In genomic region chr2:121902171-121902591, GRCh38 we compare ENCODE assay signal across 11 cellular contexts.
DNase-seq lines count a peak whose midpoint lies in the region; ATAC-seq, FAIRE-seq and TF ChIP-seq lines count a peak whose summit lies in the region.
"Had no signal": no experiment of that assay in that cellular context is flagged by ENCODE, and none has a peak within 500 bp of the region (broad histone marks: within the 10 kb centered on the region; RNA-seq: fewer than 3 reads in every experiment).

No MANE protein-coding gene starts in this region.

- ATAC-seq in IMR-90 (ENCODE audit: low read depth) (no peak; the same call in 1 of the 2 replicates), pancreas (peak in 3 of 4 donors; percentile 8 to 26 (median 19)), GM21723 (IDR thresholded peaks at IDR 0.05; ENCODE audit: unreplicated experiment) (no peak)

- no peaks in the 10 kb centered on the region for H3K36me3 Mint-ChIP-seq in T-helper 1 cell treated with Interleukin-12 subunit alpha and Interleukin-12 subunit beta and Interleukin-4 antibody, amounts not matched to agents 30 μg/mL and 1 μg/mL, for 36 hours (ENCODE audit: low read depth)
- no peaks in the 10 kb centered on the region for H3K36me3 Mint-ChIP-seq in osteocyte (ENCODE audit: unreplicated experiment)

- H2BK120ac ChIP-seq in IMR-90 (ENCODE audit: low read depth, low read length) = no peak overlapping the region

- H4K5ac ChIP-seq in IMR-90 (ENCODE audit: low read depth, low read length) = no peak overlapping the region

- CTCF ChIA-PET in IMR-90 (lab: Yijun Ruan, JAX) = interaction anchor here (0.5 kb wide), 1 partner anchor 11 kb away, joined by 3 read pairs; no protein-coding TSS in a partner anchor

- no peak overlapping the region for H3K27ac Mint-ChIP-seq in T-helper 1 cell treated with Interleukin-12 subunit alpha and Interleukin-12 subunit beta and Interleukin-4 antibody, amounts not matched to agents 30 μg/mL and 1 μg/mL, for 36 hours
- no peak overlapping the region for H3K27ac Mint-ChIP-seq in osteocyte (ENCODE audit: unreplicated experiment)

- H4K8ac ChIP-seq in IMR-90 (ENCODE audit: low read depth in 2 of 2, low read length in 2 of 2) = no peak overlapping the region

- no peak overlapping the region for H3K18ac ChIP-seq in IMR-90 (ENCODE audit: low read depth, low read length)

- BruUV-seq in IMR-90 (replicated peaks; lab: Mats Ljungman, UMichigan) = no TSS peak

- H3K9me3 ChIP-seq in IMR-90 (ENCODE audit: control insufficient read depth, insufficient read depth, low read length) = no peaks in the 10 kb centered on the region
- H3K9me3 ChIP-seq in pancreas = no peaks in the 10 kb centered on the region
- H3K9me3 ChIP-seq: A549 had no signal

- H3K36me3 ChIP-seq in IMR-90 (ENCODE audit: control insufficient read depth, insufficient read depth, low read length) = no peaks in the 10 kb centered on the region
- H3K36me3 ChIP-seq in pancreas = no peaks in the 10 kb centered on the region

- no peak overlapping the region for H3K4me2 ChIP-seq in IMR-90 (ENCODE audit: low read depth, low read length)
- H3K4me2 ChIP-seq: A549 had no signal

- H3K4me1 Mint-ChIP-seq in T-helper 1 cell treated with Interleukin-12 subunit alpha and Interleukin-12 subunit beta and Interleukin-4 antibody, amounts not matched to agents 30 μg/mL and 1 μg/mL, for 36 hours (ENCODE audit: low read depth) = peaks cover 1% of the 10 kb centered on the region
- no peaks in the 10 kb centered on the region for H3K4me1 Mint-ChIP-seq in osteocyte (ENCODE audit: unreplicated experiment)

- no peak overlapping the region for H3K27ac ChIP-seq in IMR-90 (ENCODE audit: insufficient read depth, low read length)
- peak overlapping the region; percentile 55 to 84 for H3K27ac ChIP-seq in coronary artery
- H3K27ac ChIP-seq in pancreas = no peak overlapping the region
- H3K27ac ChIP-seq: A549 had no signal

- no peak overlapping the region for H2AK5ac ChIP-seq in IMR-90 (ENCODE audit: low read depth, low read length)

- no peak for TF ChIP-seq RAD21 in IMR-90 (IDR thresholded peaks at IDR 0.05; ENCODE audit: low read length)

- no peaks in the 10 kb centered on the region for H3K79me1 ChIP-seq in IMR-90 (ENCODE audit: low read depth in 1 of 2, low read length in 2 of 2)

- no peak overlapping the region for H3K4ac ChIP-seq in IMR-90 (ENCODE audit: low read depth, low read length)

- WGBS in IMR-90 (ENCODE audit: extremely low coverage in 2 of 2, insufficient read length in 1 of 2), 2 experiments = 61% methylated on average over 11 of the region's 18 CpGs; no CpG with 5 or more reads in 1 of the 2 experiments
- WGBS in pancreas, 2 donors = 62 to 64% methylated on average over 18 of the region's 18 CpGs

- H2AFZ ChIP-seq in IMR-90 (replicated peaks; ENCODE audit: low read length, poor library complexity) = no peak overlapping the region

- H3K14ac ChIP-seq in IMR-90 (replicated peaks; ENCODE audit: low read depth, low read length) = no peak overlapping the region

- H3K9me1 ChIP-seq in IMR-90 (ENCODE audit: insufficient read depth, low read length) = no peaks in the 10 kb centered on the region

- POLR2A ChIA-PET in IMR-90 (lab: Charles Lee; ENCODE audit: unreplicated experiment) = no interaction called here

- peaks cover 2% of the 10 kb centered on the region for H3K27me3 ChIP-seq in IMR-90 (ENCODE audit: control insufficient read depth, insufficient read depth, low read length)
- no peaks in the 10 kb centered on the region for H3K27me3 ChIP-seq in pancreas

- dilution Hi-C loops in IMR-90 (cut with HindIII; ENCODE audit: low sequenced_read_pairs, unreplicated experiment) = no loop called here

- H3K27me3 Mint-ChIP-seq in T-helper 1 cell treated with Interleukin-12 subunit alpha and Interleukin-12 subunit beta and Interleukin-4 antibody, amounts not matched to agents 30 μg/mL and 1 μg/mL, for 36 hours (ENCODE audit: low read depth) = no peaks in the 10 kb centered on the region
- H3K27me3 Mint-ChIP-seq in osteocyte (ENCODE audit: unreplicated experiment) = peaks cover 11% of the 10 kb centered on the region

- H4K20me1 ChIP-seq in IMR-90 (ENCODE audit: insufficient read depth, low read length) = no peaks in the 10 kb centered on the region; the same call in 1 of the 2 replicates

- DNase-seq in T-helper 1 cell = no peak
- peak; percentile 6 for DNase-seq in IMR-90
- DNase-seq in coronary artery (ENCODE audit: low spot score) = no peak
- no peak for DNase-seq in pancreas
- no peak for DNase-seq in osteocyte (ENCODE audit: extremely low spot score, unreplicated experiment)
- DNase-seq in GM19238 (ENCODE audit: insufficient read length, low spot score) = no peak
- DNase-seq: trophoblast cell had no signal

- no peak overlapping the region for H2BK20ac ChIP-seq in IMR-90 (ENCODE audit: low read depth, low read length)

- H3K56ac ChIP-seq in IMR-90 (ENCODE audit: extremely low read depth, insufficient read depth, low read length) = no peak overlapping the region

- no peak overlapping the region for H2BK15ac ChIP-seq in IMR-90 (ENCODE audit: low read depth, low read length)

- intact Hi-C loops in IMR-90 (cut with micrococcal nuclease) (no loop called here), pancreas (cut with DNase I) (no loop called here)

- no peaks in the 10 kb centered on the region for H3K9me3 Mint-ChIP-seq in T-helper 1 cell treated with Interleukin-12 subunit alpha and Interleukin-12 subunit beta and Interleukin-4 antibody, amounts not matched to agents 30 μg/mL and 1 μg/mL, for 36 hours
- H3K9me3 Mint-ChIP-seq in osteocyte (ENCODE audit: unreplicated experiment) = no peaks in the 10 kb centered on the region

- in situ Hi-C loops in IMR-90 (cut with MboI; ENCODE audit: low sequenced_read_pairs) = no loop called here

- no peak overlapping the region for H3K23ac ChIP-seq in IMR-90 (ENCODE audit: low read depth, low read length)

- no peaks in the 10 kb centered on the region for H3K4me1 ChIP-seq in IMR-90 (ENCODE audit: control insufficient read depth, insufficient read depth, low read length)
- no peaks in the 10 kb centered on the region for H3K4me1 ChIP-seq in pancreas
- H3K4me1 ChIP-seq: A549 had no signal

- H2AK9ac ChIP-seq in IMR-90 (replicated peaks; ENCODE audit: low read depth, low read length, poor library complexity) = no peak overlapping the region

- H3K4me3 ChIP-seq in IMR-90 (ENCODE audit: insufficient read depth, low read depth, low read length) (no peak overlapping the region), coronary artery (peak overlapping the region; percentile 60), pancreas (no peak overlapping the region)
- H3K4me3 ChIP-seq: A549 had no signal

- H2BK5ac ChIP-seq in IMR-90 (ENCODE audit: low read depth, low read length, poor library complexity, severe bottlenecking) = no peak overlapping the region

- no peak overlapping the region for H4K91ac ChIP-seq in IMR-90 (ENCODE audit: insufficient read depth, low read depth, low read length)

- no peak overlapping the region for H3K9ac ChIP-seq in IMR-90 (ENCODE audit: low read depth, low read length)

- no peak for TF ChIP-seq POLR2A in IMR-90 (IDR thresholded peaks at IDR 0.05; ENCODE audit: low read depth, low read length)

- H3K4me3 Mint-ChIP-seq in T-helper 1 cell treated with Interleukin-12 subunit alpha and Interleukin-12 subunit beta and Interleukin-4 antibody, amounts not matched to agents 30 μg/mL and 1 μg/mL, for 36 hours = peak overlapping the region; percentile 16
- H3K4me3 Mint-ChIP-seq in osteocyte (ENCODE audit: unreplicated experiment) = no peak overlapping the region

- no peak for TF ChIP-seq CTCF in IMR-90 (conservative IDR thresholded peaks at IDR 0.05; ENCODE audit: low read depth, low read length)
- no peak for TF ChIP-seq CTCF in coronary artery (IDR thresholded peaks at IDR 0.05)
- no peak for TF ChIP-seq CTCF in pancreas (IDR thresholded peaks at IDR 0.05)
- no peak for TF ChIP-seq CTCF in osteocyte (IDR thresholded peaks at IDR 0.05)

- FAIRE-seq in pancreas (lab: Jason Lieb, UNC) = no peak
- FAIRE-seq: A549, astrocyte had no signal

TF ChIP-seq in IMR-90, 13 proteins besides CTCF, POLR2A, EP300 and RAD21:
- TF ChIP-seq BHLHE40 (IDR thresholded peaks at IDR 0.05; ENCODE audit: low read depth, low read length) (no peak), FOS (IDR thresholded peaks at IDR 0.05; ENCODE audit: low read depth, low read length) (no peak), RFX5 (IDR thresholded peaks at IDR 0.05; ENCODE audit: low read depth, low read length) (no peak), ELK1 (IDR thresholded peaks at IDR 0.05; ENCODE audit: borderline replicate concordance, low read depth, low read length) (no peak)

Comparison
In these comparisons a context has a peak if more than half of its experiments do, and no peak if none do; other contexts are left out.
1. ATAC-seq: peak in pancreas (3 of 4); none in IMR-90 (single experiment) and GM21723 (single experiment).
2. H3K27ac ChIP-seq: peak in coronary artery (2 of 2); none in IMR-90 (single experiment) and pancreas (0 of 4).